ENCODE assay signal across 8 cellular contexts in genomic region chr16:527015-527903, GRCh38. TPM values are rescaled to one million over a fixed set of nuclear protein-coding genes. Genes with fewer than 3 reads are reported as not detected.
A peak's percentile ranks its signal among the peaks of the same experiment; 100 is the strongest.
DNase-seq lines count a peak whose midpoint lies in the region; ATAC-seq and TF ChIP-seq lines count a peak whose summit lies in the region.

CAPN15 (plus strand) TSS chr16:527712; CDS start chr16:546839, 19,127 bp downstream.

- intact Hi-C loops in right lobe of liver (cut with DNase I), result no loop called here

- TF ChIP-seq POLR2A in right lobe of liver (IDR thresholded peaks at IDR 0.05), result peak; percentile 74

- ATAC-seq in GM19328 (IDR thresholded peaks at IDR 0.05; ENCODE audit: unreplicated experiment), result peak; percentile 67
- ATAC-seq in HG03469 (IDR thresholded peaks at IDR 0.05; ENCODE audit: unreplicated experiment), result peak; percentile 32
- ATAC-seq in right lobe of liver, result peak; percentile 78 to 89 (median 83)

- WGBS in right lobe of liver (ENCODE audit: insufficient coverage, low coverage, low lambda C conversion rate, missing lambda C conversion rate), result 0% methylated on average over 11 of the region's 129 CpGs

- POLR2A ChIA-PET in BJ (lab: Charles Lee), result no interaction called here

- peak within 1 kb of the TSS; percentile 98 to 99 (median 99) for H3K27ac ChIP-seq in right lobe of liver

- CTCF ChIA-PET in BJ (lab: Yijun Ruan, JAX), result interaction anchor here (0.6 kb wide), 1 partner anchor 74 kb away, joined by 3 read pairs; no protein-coding TSS in a partner anchor

- TF ChIP-seq CTCF in BJ (IDR thresholded peaks at IDR 0.05; ENCODE audit: insufficient read depth, low read depth, low read length) (no peak), right lobe of liver (IDR thresholded peaks at IDR 0.05) (peak in 1 of 4 donors; percentile 40)

- H3K27me3 ChIP-seq in BJ (ENCODE audit: control insufficient read depth, insufficient read depth, low read length) (no peaks in the 10 kb centered on the region), right lobe of liver (no peaks in the 10 kb centered on the region)

- peaks cover 0 to 27% (median 13%) of the 10 kb centered on the region in 4 donors for H3K4me1 ChIP-seq in right lobe of liver

- no peaks in the 10 kb centered on the region for H3K9me3 ChIP-seq in right lobe of liver

- H3K4me3 ChIP-seq in BJ (ENCODE audit: low read depth, low read length) (peak within 1 kb of the TSS; percentile 73), right lobe of liver (peak within 1 kb of the TSS; percentile 82 to 90 (median 90))

- DNase-seq in BJ (ENCODE audit: low read depth) (no peak), NCI-H69 (lab: John Stamatoyannopoulos, UW) (peak; percentile 98), dermis blood vessel endothelial cell (peak; percentile 92), right lobe of liver (peak; percentile 90 to 91 (median 91))
- DNase-seq in activated CD4-positive, alpha-beta T cell treated with anti-CD3 and anti-CD28 coated beads, Interleukin-2, amount 50 U/mL, for 4 hours, result peak; percentile 76 to 80
- peak; percentile 81 to 83 for DNase-seq in stimulated activated CD4-positive, alpha-beta T cell treated with anti-CD3 and anti-CD28 coated beads, Interleukin-4, amount 100 ng/mL, for 4 hours

- H3K36me3 ChIP-seq in BJ (ENCODE audit: control insufficient read depth, insufficient read depth, low read length) (peaks cover 11% of the 10 kb centered on the region), right lobe of liver (no peaks in the 10 kb centered on the region)

RNA-seq across cellular contexts. Expression of gene CAPN15, which starts in this region (rescaled TPM):
- 8.4 and 12.9 TPM in 2 replicates for polyA plus RNA-seq in BJ (2011; rRNA removed)
- 6.6 and 11.6 TPM in 2 replicates for polyA minus RNA-seq in BJ (2011; rRNA and poly(A)+ RNA removed)
- 50.5 and 83.4 TPM in 2 replicates for total RNA-seq in dermis blood vessel endothelial cell
- 10 to 100 TPM; 17.3 to 34.3 (median 23.3) TPM for total RNA-seq in right lobe of liver

Comparison
In these comparisons a context has a peak if more than half of its experiments do, and no peak if none do; other contexts are left out.
1. ATAC-seq: peak in every context shown above with its lines; median percentile 83 in right lobe of liver; 67 in GM19328; 32 in HG03469.